Comparison of ENCODE assay signal across 8 cellular contexts in genomic region chr11:69449320-69450063, GRCh38. TPM values are rescaled to one million over a fixed set of nuclear protein-coding genes. Genes with fewer than 3 reads are reported as not detected.
DNase-seq lines count a peak whose midpoint lies in the region; ATAC-seq and TF ChIP-seq lines count a peak whose summit lies in the region.

No MANE protein-coding gene starts in this region.

- H3K36me3 ChIP-seq in lung (ENCODE audit: control insufficient read depth in 2 of 2, insufficient read depth in 2 of 2, low read length in 2 of 2): no peaks in the 10 kb centered on the region
- no peaks in the 10 kb centered on the region for H3K36me3 ChIP-seq in aorta (ENCODE audit: control insufficient read depth in 1 of 2, insufficient read depth in 2 of 2, low read length in 1 of 2)

- POLR2A ChIA-PET in RWPE1 (lab: Yijun Ruan, JAX; ENCODE audit: low non-redundant PET): no interaction called here

- DNase-seq in NCI-H82 (lab: John Stamatoyannopoulos, UW) (peak; percentile 47), NCI-H82 treated with DMSO at 0.1 percent for 48 hours (lab: John Stamatoyannopoulos, UW; ENCODE audit: unreplicated experiment) (no peak), dermis blood vessel endothelial cell (peak; percentile 95), lung (ENCODE audit: low spot score) (peak; percentile 56), aorta (peak; percentile 89 to 90), RWPE1 (ENCODE audit: low spot score) (no peak)
- no peak for DNase-seq in effector CD8-positive, alpha-beta T cell (lab: John Stamatoyannopoulos, UW)
- no peak for DNase-seq in activated naive CD4-positive, alpha-beta T cell treated with anti-CD3 and anti-CD28 coated beads, Interleukin-2, amount 50 U/mL, for 16 hours

- H3K9me3 ChIP-seq in lung (ENCODE audit: control insufficient read depth in 2 of 2, insufficient read depth in 1 of 2, low read length in 1 of 2) (peaks cover 0 to 5% of the 10 kb centered on the region in 2 donors), aorta (ENCODE audit: control insufficient read depth, low read length) (no peaks in the 10 kb centered on the region)

- 23 to 26% methylated on average over 29 of the region's 29 CpGs for WGBS in lung, 2 donors
- WGBS in aorta, 2 donors: 19 to 23% methylated on average over 29 of the region's 29 CpGs

- H3K27ac ChIP-seq in lung (ENCODE audit: low read depth in 1 of 2, low read length in 1 of 2): peak overlapping the region; percentile 71 to 89
- no peak overlapping the region for H3K27ac ChIP-seq in aorta (ENCODE audit: low read depth in 1 of 2, low read length in 2 of 2)
- H3K27ac ChIP-seq in RWPE1: no peak overlapping the region

- intact Hi-C loops in aorta (cut with DNase I): loop anchor here in 1 of 2 donors (10.0 kb wide), 1 partner anchor 125 kb away; no protein-coding TSS in a partner anchor

- ATAC-seq in lung (ENCODE audit: insufficient read depth, low FRiP score) (peak; percentile 29), aorta (ENCODE audit: low FRiP score) (peak; percentile 82)

- CTCF ChIA-PET in RWPE1 (lab: Yijun Ruan, JAX): no interaction called here

- H3K4me3 ChIP-seq in lung (no peak overlapping the region), aorta (ENCODE audit: low read length in 2 of 2) (no peak overlapping the region)

- H3K27me3 ChIP-seq in lung (ENCODE audit: control insufficient read depth, insufficient read depth): no peaks in the 10 kb centered on the region
- no peaks in the 10 kb centered on the region for H3K27me3 ChIP-seq in aorta (ENCODE audit: control insufficient read depth in 1 of 2, insufficient read depth in 2 of 2, low read length in 1 of 2)

- H3K4me1 ChIP-seq in lung (ENCODE audit: control insufficient read depth in 2 of 2, insufficient read depth in 2 of 2, low read length in 2 of 2): peaks cover 0 to 24% of the 10 kb centered on the region in 2 donors
- no peaks in the 10 kb centered on the region for H3K4me1 ChIP-seq in aorta (ENCODE audit: control insufficient read depth in 1 of 2, insufficient read depth in 2 of 2, low read length in 2 of 2)

- TF ChIP-seq CTCF in lung (IDR thresholded peaks at IDR 0.05; ENCODE audit: control extremely low read depth, extremely low read depth) (no peak), RWPE1 (conservative IDR thresholded peaks at IDR 0.05; ENCODE audit: low read depth) (no peak)

RNA-seq across cellular contexts. Expression of gene LINC01488, which starts 32.0 kb away (rescaled TPM):
- not detected in 2 replicates for total RNA-seq in dermis blood vessel endothelial cell
- not detected for total RNA-seq in lung
- polyA plus RNA-seq in lung: not detected
- not detected for total RNA-seq in aorta
- polyA plus RNA-seq in aorta: not detected

Comparison
In these comparisons a context has a peak if more than half of its experiments do, and no peak if none do; other contexts are left out.
1. DNase-seq: peak in NCI-H82 (single experiment), dermis blood vessel endothelial cell (single experiment), lung (single experiment) and aorta (2 of 2); none in NCI-H82 treated with DMSO at 0.1 percent for 48 hours (single experiment), effector CD8-positive, alpha-beta T cell (single experiment), activated naive CD4-positive, alpha-beta T cell treated with anti-CD3 and anti-CD28 coated beads, Interleukin-2, amount 50 U/mL, for 16 hours (single experiment) and RWPE1 (single experiment).
2. H3K27ac ChIP-seq: peak in lung (2 of 2); none in aorta (0 of 2) and RWPE1 (single experiment).